In the genomic region with DNA sequence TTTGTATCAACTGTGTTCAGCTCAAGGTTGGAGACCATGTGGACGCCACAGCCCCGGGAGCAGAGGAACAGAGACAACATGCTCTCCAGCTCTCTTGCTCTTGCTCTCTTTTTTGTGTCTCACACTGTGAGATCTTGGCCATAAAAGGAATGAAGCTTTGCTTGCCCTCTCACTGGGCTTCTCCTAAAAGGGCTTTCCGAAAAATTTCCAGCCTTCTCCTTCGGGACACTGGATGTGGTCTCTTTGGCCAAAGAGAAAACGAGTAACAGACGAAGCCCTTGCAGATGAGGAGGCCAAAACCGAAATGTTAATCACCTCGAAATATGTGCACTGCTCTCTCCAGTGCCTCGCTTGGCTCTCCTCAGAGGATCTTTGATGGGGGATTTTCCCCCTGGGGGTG, we compare ENCODE assay signal across 14 cellular contexts.
DNase-seq lines count a peak whose midpoint lies in the region; ATAC-seq, FAIRE-seq and TF ChIP-seq lines count a peak whose summit lies in the region.
"Had no signal": no experiment of that assay in that cellular context is flagged by ENCODE, and none has a peak within 500 bp of the region (broad histone marks: within the 10 kb centered on the region; RNA-seq: fewer than 3 reads in every experiment).

No MANE protein-coding gene starts in this region.

- no peak overlapping the region for H3K9ac ChIP-seq in HepG2 (ENCODE audit: insufficient read depth, low read depth, low read length)
- no peak overlapping the region for H3K9ac ChIP-seq in skeletal muscle satellite cell (ENCODE audit: low read depth, low read length)

- H3K27me3 ChIP-seq in HepG2 (ENCODE audit: control insufficient read depth in 1 of 2, insufficient read depth in 2 of 2, low read length in 2 of 2) (peaks cover 5 to 14% of the 10 kb centered on the region in 2 experiments; a peak in 3 of 5 replicates), skeletal muscle satellite cell (ENCODE audit: control insufficient read depth, insufficient read depth, low read length) (peaks cover 6% of the 10 kb centered on the region)

- H3K79me2 ChIP-seq in HepG2 (ENCODE audit: insufficient read depth, low read length): no peaks in the 10 kb centered on the region

- H3K4me2 ChIP-seq in HepG2 (ENCODE audit: low read depth, low read length) (peak overlapping the region; percentile 40), skeletal muscle satellite cell (ENCODE audit: low read length) (peak overlapping the region; percentile 46)

- H2AFZ ChIP-seq in HepG2 (ENCODE audit: low read length): no peak overlapping the region

- WGBS in HepG2 (ENCODE audit: low lambda C conversion rate): 52% methylated on average over 7 of the region's 9 CpGs

- intact Hi-C loops in HepG2 (cut with micrococcal nuclease; ENCODE audit: unreplicated experiment): no loop called here

- no peak for TF ChIP-seq EP300 in HepG2 (IDR thresholded peaks at IDR 0.05; ENCODE audit: low read depth in 2 of 2, low read length in 2 of 2)
- no peak for TF ChIP-seq EP300 in HepG2 (CRISPR knock-in tag; IDR thresholded peaks at IDR 0.05; ENCODE audit: borderline replicate concordance)

- H4K20me1 ChIP-seq in HepG2 (ENCODE audit: insufficient read depth, low read length): no peaks in the 10 kb centered on the region

- ATAC-seq in HepG2: peak; percentile 22; the same call in 2 of the 3 replicates
- no peak for ATAC-seq in GM19397 (IDR thresholded peaks at IDR 0.05; ENCODE audit: unreplicated experiment)
- ATAC-seq in HG03378 (IDR thresholded peaks at IDR 0.05; ENCODE audit: unreplicated experiment): no peak
- ATAC-seq: natural killer cell had no signal

- H3K4me3 ChIP-seq in HepG2 (replicated peaks in 1 of 3; ENCODE audit: insufficient read depth in 1 of 3, low read depth in 2 of 3, low read length in 3 of 3) (peak overlapping the region in 1 of 3 experiments; percentile 23; a peak in 1 of 6 replicates), skeletal muscle satellite cell (ENCODE audit: low read length) (no peak overlapping the region)

- H3K4me1 ChIP-seq in HepG2 (ENCODE audit: insufficient read depth, low read length) (peaks cover 20% of the 10 kb centered on the region; the same call in 1 of the 2 replicates), skeletal muscle satellite cell (ENCODE audit: control insufficient read depth, insufficient read depth, low read length) (peaks cover 30% of the 10 kb centered on the region)

- no peak for FAIRE-seq in HepG2 (lab: Jason Lieb, UNC)
- FAIRE-seq: bronchial epithelial cell, D721Med had no signal

- no peaks in the 10 kb centered on the region for H3K36me3 ChIP-seq in HepG2 (replicated peaks in 1 of 2; ENCODE audit: control insufficient read depth in 1 of 2, insufficient read depth in 2 of 2, low read length in 2 of 2)
- no peaks in the 10 kb centered on the region for H3K36me3 ChIP-seq in skeletal muscle satellite cell (ENCODE audit: insufficient read depth, low read length)

- H3K9me3 ChIP-seq in HepG2 (ENCODE audit: low read length) (no peaks in the 10 kb centered on the region), skeletal muscle satellite cell (replicated peaks; ENCODE audit: low read length) (no peaks in the 10 kb centered on the region)

- DNase-seq in GM03348 (ENCODE audit: low spot score): peak; percentile 51
- DNase-seq in ecto neural progenitor cell (ENCODE audit: low spot score): peak; percentile 29
- no peak for DNase-seq in HepG2 (ENCODE audit: low spot score)
- DNase-seq in effector CD4-positive, alpha-beta T cell: no peak
- no peak for DNase-seq in SKM-1 treated with dmso at 0.1 percent for 144 hours (lab: John Stamatoyannopoulos, UW; ENCODE audit: unreplicated experiment)
- DNase-seq: activated CD4-positive, alpha-beta T cell treated with anti-CD3 and anti-CD28 coated beads, Interleukin-2, amount 10 ng/mL, durations not matched to agents 7 days and 5 days; erythroblast; natural killer cell; NCI-H2081 had no signal

- BruUV-seq in HepG2 (replicated peaks; lab: Mats Ljungman, UMichigan): no TSS peak

- no peak for TF ChIP-seq CTCF in HepG2 (CRISPR knock-in tag; IDR thresholded peaks at IDR 0.05)

- POLR2A ChIA-PET in HepG2 (lab: Yijun Ruan, JAX): no interaction called here

- CTCF ChIA-PET in HepG2 (lab: Yijun Ruan, JAX; ENCODE audit: low intra/inter-chr PET ratio, low total read pairs): no interaction called here

- TF ChIP-seq RAD21 in HepG2 (CRISPR knock-in tag; IDR thresholded peaks at IDR 0.05): no peak

- in situ Hi-C loops in HepG2 (cut with HindIII; ENCODE audit: extremely low pct_ligation_motif_present, low pct_unique_long_range_greater_than_20kb): no loop called here

- no peak overlapping the region for H3K27ac ChIP-seq in HepG2 (ENCODE audit: extremely low read length, insufficient read depth, low read length)

- TF ChIP-seq POLR2A in HepG2 (IDR thresholded peaks at IDR 0.05; ENCODE audit: insufficient read depth in 1 of 2, low read depth in 2 of 2, low read length in 2 of 2): no peak

TF ChIP-seq in HepG2, 621 proteins besides CTCF, POLR2A, EP300 and RAD21:
- TF ChIP-seq ZNF292 (CRISPR knock-in tag; IDR thresholded peaks at IDR 0.05; ENCODE audit: borderline replicate concordance, low read depth) (no peak), ZFYVE20 (CRISPR knock-in tag; IDR thresholded peaks at IDR 0.05; ENCODE audit: borderline replicate concordance, low read depth) (no peak), ZNF674 (CRISPR knock-in tag; IDR thresholded peaks at IDR 0.05; ENCODE audit: low read depth) (no peak), MXD4 (CRISPR knock-in tag; IDR thresholded peaks at IDR 0.05) (no peak), KLF13 (CRISPR knock-in tag; IDR thresholded peaks at IDR 0.05) (no peak), ZSCAN22 (CRISPR knock-in tag; IDR thresholded peaks at IDR 0.05) (no peak), SRY (CRISPR knock-in tag; IDR thresholded peaks at IDR 0.05) (no peak), MTF1 (CRISPR knock-in tag; IDR thresholded peaks at IDR 0.05) (no peak), HHEX (CRISPR knock-in tag; IDR thresholded peaks at IDR 0.05) (no peak), ZNF530 (CRISPR knock-in tag; IDR thresholded peaks at IDR 0.05; ENCODE audit: low read depth) (no peak), NR2F1 (CRISPR knock-in tag; IDR thresholded peaks at IDR 0.05) (no peak), HDAC1 (CRISPR knock-in tag; IDR thresholded peaks at IDR 0.05) (no peak), ZNF83 (CRISPR knock-in tag; IDR thresholded peaks at IDR 0.05; ENCODE audit: borderline replicate concordance) (no peak)
- TF ChIP-seq, protein P1, sequence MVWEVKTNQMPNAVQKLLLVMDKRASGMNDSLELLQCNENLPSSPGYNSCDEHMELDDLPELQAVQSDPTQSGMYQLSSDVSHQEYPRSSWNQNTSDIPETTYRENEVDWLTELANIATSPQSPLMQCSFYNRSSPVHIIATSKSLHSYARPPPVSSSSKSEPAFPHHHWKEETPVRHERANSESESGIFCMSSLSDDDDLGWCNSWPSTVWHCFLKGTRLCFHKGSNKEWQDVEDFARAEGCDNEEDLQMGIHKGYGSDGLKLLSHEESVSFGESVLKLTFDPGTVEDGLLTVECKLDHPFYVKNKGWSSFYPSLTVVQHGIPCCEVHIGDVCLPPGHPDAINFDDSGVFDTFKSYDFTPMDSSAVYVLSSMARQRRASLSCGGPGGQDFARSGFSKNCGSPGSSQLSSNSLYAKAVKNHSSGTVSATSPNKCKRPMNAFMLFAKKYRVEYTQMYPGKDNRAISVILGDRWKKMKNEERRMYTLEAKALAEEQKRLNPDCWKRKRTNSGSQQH (CRISPR knock-in tag; IDR thresholded peaks at IDR 0.05; ENCODE audit: low read depth): no peak
- TF ChIP-seq, protein P2, sequence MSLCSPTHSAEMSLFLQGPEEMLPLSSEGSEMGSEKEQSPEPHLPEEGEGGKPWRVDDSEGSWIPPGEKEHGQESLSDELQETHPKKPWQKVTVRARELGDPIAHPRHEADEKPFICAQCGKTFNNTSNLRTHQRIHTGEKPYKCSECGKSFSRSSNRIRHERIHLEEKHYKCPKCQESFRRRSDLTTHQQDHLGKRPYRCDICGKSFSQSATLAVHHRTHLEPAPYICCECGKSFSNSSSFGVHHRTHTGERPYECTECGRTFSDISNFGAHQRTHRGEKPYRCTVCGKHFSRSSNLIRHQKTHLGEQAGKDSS (CRISPR knock-in tag; IDR thresholded peaks at IDR 0.05; ENCODE audit: borderline replicate concordance, low read depth): no peak

Comparison
In these comparisons a context has a peak if more than half of its experiments do, and no peak if none do; other contexts are left out.
1. DNase-seq: peak in GM03348 (single experiment) and ecto neural progenitor cell (single experiment); none in HepG2 (single experiment), effector CD4-positive, alpha-beta T cell (single experiment) and SKM-1 treated with dmso at 0.1 percent for 144 hours (single experiment).